Comparison of ENCODE assay signal across 18 cellular contexts in the genomic region with DNA sequence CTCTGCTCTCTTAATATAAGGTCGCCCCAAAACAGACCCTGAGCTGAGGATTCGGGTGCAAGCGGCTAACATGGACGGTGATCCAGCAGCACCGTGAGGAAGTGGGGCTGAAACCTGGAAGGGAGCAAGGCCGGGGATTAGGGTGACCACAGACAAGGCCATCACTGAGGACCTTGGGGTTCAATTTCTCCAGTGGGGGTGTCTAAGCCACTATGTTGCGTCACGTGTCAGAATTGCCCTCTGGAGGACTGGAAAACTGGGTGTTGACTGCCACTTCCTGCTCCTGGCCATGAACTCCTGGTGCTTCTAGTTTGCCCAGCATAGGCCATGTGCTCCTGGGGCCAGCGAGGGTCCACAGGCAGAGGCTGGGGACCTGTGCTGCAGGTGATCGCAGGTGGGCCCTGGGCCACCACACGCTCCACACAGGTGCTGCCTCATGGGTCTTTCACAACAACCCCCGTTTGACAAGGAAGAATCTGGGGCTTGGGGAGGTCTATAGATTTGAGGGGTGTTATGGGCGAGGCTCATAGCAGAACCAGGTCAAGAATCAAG.
A peak's percentile ranks its signal among the peaks of the same experiment; 100 is the strongest.
DNase-seq lines count a peak whose midpoint lies in the region; ATAC-seq and TF ChIP-seq lines count a peak whose summit lies in the region.
"Had no signal": no experiment of that assay in that cellular context is flagged by ENCODE, and none has a peak within 500 bp of the region (broad histone marks: within the 10 kb centered on the region; RNA-seq: fewer than 3 reads in every experiment).

No MANE protein-coding gene starts in this region.

- H3K9me3 ChIP-seq in BLaER1 (peaks cover 9% of the 10 kb centered on the region), Loucy (ENCODE audit: insufficient read depth, low read depth, low read length) (no peaks in the 10 kb centered on the region), gastrocnemius medialis (no peaks in the 10 kb centered on the region)
- H3K9me3 ChIP-seq: A549, SJSA1 had no signal

- intact Hi-C loops in gastrocnemius medialis (cut with DNase I; ENCODE audit: low total_unique reads) = loop anchor here (10.0 kb wide), 1 partner anchor 145 kb away; no protein-coding TSS in a partner anchor

- peak overlapping the region; percentile 74 for H3K4me2 ChIP-seq in BLaER1
- peak overlapping the region; percentile 94 for H3K4me2 ChIP-seq in Loucy (ENCODE audit: low read depth, low read length, poor library complexity, severe bottlenecking)
- H3K4me2 ChIP-seq: A549 had no signal

- peaks cover 3% of the 10 kb centered on the region for H3F3A ChIP-seq in Loucy (ENCODE audit: low read depth)

- in situ Hi-C loops in gastrocnemius medialis (cut with MboI; ENCODE audit: low sequenced_read_pairs in 4 of 4) = loop anchor here in 2 of 4 donors (10.0 to 25.0 kb wide), 3 partner anchors 55 to 1052 kb away; no protein-coding TSS in a partner anchor

- TF ChIP-seq CTCF in Loucy (conservative IDR thresholded peaks at IDR 0.05; ENCODE audit: low read length) = no peak
- TF ChIP-seq CTCF in gastrocnemius medialis (IDR thresholded peaks at IDR 0.05 in 4 of 5, conservative IDR thresholded peaks at IDR 0.05 in 1 of 5) = no peak

- no peak overlapping the region for H2AFZ ChIP-seq in Loucy (ENCODE audit: low read length)

- peaks cover 97 to 98% of the 10 kb centered on the region in 2 donors for H3K4me1 Mint-ChIP-seq in immature natural killer cell

- H3K4me3 ChIP-seq in BLaER1 (no peak overlapping the region), Loucy (ENCODE audit: low read length, poor library complexity, severe bottlenecking) (peak overlapping the region; percentile 90), gastrocnemius medialis (no peak overlapping the region)
- H3K4me3 ChIP-seq: A549, SJSA1 had no signal

- H3K36me3 Mint-ChIP-seq in immature natural killer cell = peaks cover 0 to 13% (median 11%) of the 10 kb centered on the region in 3 donors
- H3K36me3 Mint-ChIP-seq: CD4-positive, CD25-positive, alpha-beta regulatory T cell had no signal

- DNase-seq in immature natural killer cell = no peak
- no peak for DNase-seq in gastrocnemius medialis
- no peak for DNase-seq in nucleus accumbens (lab: John Stamatoyannopoulos, UW)
- DNase-seq in NCI-H2171 (lab: John Stamatoyannopoulos, UW) = no peak
- DNase-seq: Calu3; CD4-positive, CD25-positive, alpha-beta regulatory T cell; DMS79; H7; Karpas-422; MM.1S; NCI-H1417 treated with DMSO at 0.1 percent for 48 hours; NCI-H2029; NCI-H446 treated with DMSO at 0.1 percent for 48 hours had no signal

- H3K9ac ChIP-seq in BLaER1 (0 out of 2 replicates have a peak overlapping the region, but pooled peaks have one; percentile 3), Loucy (ENCODE audit: low read depth, low read length, poor library complexity, severe bottlenecking) (peak overlapping the region; percentile 99)

- peaks cover 89% of the 10 kb centered on the region for H3K79me2 ChIP-seq in Loucy (ENCODE audit: insufficient read depth, low read length)

- H3K27ac ChIP-seq in BLaER1 = peak overlapping the region; percentile 69
- peak overlapping the region; percentile 60 to 93 (median 78) for H3K27ac ChIP-seq in gastrocnemius medialis
- H3K27ac ChIP-seq: A549, SJSA1 had no signal

- H3K36me3 ChIP-seq in BLaER1 (peaks cover 24% of the 10 kb centered on the region), Loucy (ENCODE audit: insufficient read depth, low read length) (0 out of 2 replicates have a peak, but pooled peaks cover 5% of the 10 kb centered on the region), gastrocnemius medialis (no peaks in the 10 kb centered on the region)
- H3K36me3 ChIP-seq: SJSA1 had no signal

- ATAC-seq in gastrocnemius medialis (no peak), GM21528 (IDR thresholded peaks at IDR 0.05; ENCODE audit: low FRiP score, unreplicated experiment) (no peak)
- ATAC-seq: A549 had no signal

- H3K27me3 Mint-ChIP-seq in immature natural killer cell (ENCODE audit: low read depth in 3 of 3) = peaks cover 4 to 11% (median 5%) of the 10 kb centered on the region in 3 donors

- peak overlapping the region in 1 of 5 donors; percentile 52 for H3K4me3 Mint-ChIP-seq in immature natural killer cell
- H3K4me3 Mint-ChIP-seq: CD4-positive, CD25-positive, alpha-beta regulatory T cell had no signal

- H3K9me3 Mint-ChIP-seq in immature natural killer cell = no peaks in the 10 kb centered on the region

- 0 out of 2 replicates have a peak, but pooled peaks cover 9% of the 10 kb centered on the region for H4K20me1 ChIP-seq in BLaER1
- H4K20me1 ChIP-seq in Loucy (ENCODE audit: insufficient read depth, low read length, poor library complexity, severe bottlenecking) = peaks cover 20% of the 10 kb centered on the region

- no peaks in the 10 kb centered on the region for H3K9me2 ChIP-seq in Loucy (replicated peaks; ENCODE audit: low read depth, low read length)

- H3K4me1 ChIP-seq in BLaER1 (peaks cover 89% of the 10 kb centered on the region), Loucy (ENCODE audit: insufficient read depth, low read length, poor library complexity, severe bottlenecking) (peaks cover 83% of the 10 kb centered on the region), gastrocnemius medialis (peaks cover 58 to 62% of the 10 kb centered on the region in 2 donors)
- H3K4me1 ChIP-seq: A549 had no signal

- TF ChIP-seq POLR2A in gastrocnemius medialis (IDR thresholded peaks at IDR 0.05) = no peak

- no peaks in the 10 kb centered on the region for H3K27me3 ChIP-seq in BLaER1
- H3K27me3 ChIP-seq in Loucy (ENCODE audit: insufficient read depth, low read length, poor library complexity, severe bottlenecking) = no peaks in the 10 kb centered on the region
- no peaks in the 10 kb centered on the region for H3K27me3 ChIP-seq in gastrocnemius medialis
- H3K27me3 ChIP-seq: SJSA1 had no signal

- H3K27ac Mint-ChIP-seq in immature natural killer cell = peak overlapping the region in 5 of 6 donors; percentile 45 to 69 (median 62)
